ENCODE assay signal across 1 cellular context in genomic region chr7:55464422-55464821, GRCh38.
TF ChIP-seq lines count a peak whose summit lies in the region.

No MANE protein-coding gene starts in this region.

TF ChIP-seq in IMR-90, 13 proteins besides CTCF, POLR2A, EP300 and RAD21:
- no peak for TF ChIP-seq ELK1 (IDR thresholded peaks at IDR 0.05; ENCODE audit: borderline replicate concordance, low read depth, low read length)
- TF ChIP-seq CHD1 (IDR thresholded peaks at IDR 0.05; ENCODE audit: low read depth, low read length): no peak
- TF ChIP-seq MAFK (IDR thresholded peaks at IDR 0.05; ENCODE audit: low read depth, low read length): no peak
- TF ChIP-seq NFE2L2 (IDR thresholded peaks at IDR 0.05; ENCODE audit: low read depth, low read length): no peak
- no peak for TF ChIP-seq SMC3 (IDR thresholded peaks at IDR 0.05; ENCODE audit: low read depth, low read length)
- no peak for TF ChIP-seq RFX5 (IDR thresholded peaks at IDR 0.05; ENCODE audit: low read depth, low read length)
- TF ChIP-seq FOS (IDR thresholded peaks at IDR 0.05; ENCODE audit: low read depth, low read length): no peak
- no peak for TF ChIP-seq MAZ (IDR thresholded peaks at IDR 0.05; ENCODE audit: borderline replicate concordance, low read depth, low read length)
- no peak for TF ChIP-seq MXI1 (IDR thresholded peaks at IDR 0.05; ENCODE audit: borderline replicate concordance, low read depth, low read length)
- no peak for TF ChIP-seq BHLHE40 (IDR thresholded peaks at IDR 0.05; ENCODE audit: low read depth, low read length)
- TF ChIP-seq CEBPB (IDR thresholded peaks at IDR 0.05; ENCODE audit: low read depth, low read length): no peak
- TF ChIP-seq USF2 (IDR thresholded peaks at IDR 0.05; ENCODE audit: low read depth, low read length): no peak
